In the genomic region with DNA sequence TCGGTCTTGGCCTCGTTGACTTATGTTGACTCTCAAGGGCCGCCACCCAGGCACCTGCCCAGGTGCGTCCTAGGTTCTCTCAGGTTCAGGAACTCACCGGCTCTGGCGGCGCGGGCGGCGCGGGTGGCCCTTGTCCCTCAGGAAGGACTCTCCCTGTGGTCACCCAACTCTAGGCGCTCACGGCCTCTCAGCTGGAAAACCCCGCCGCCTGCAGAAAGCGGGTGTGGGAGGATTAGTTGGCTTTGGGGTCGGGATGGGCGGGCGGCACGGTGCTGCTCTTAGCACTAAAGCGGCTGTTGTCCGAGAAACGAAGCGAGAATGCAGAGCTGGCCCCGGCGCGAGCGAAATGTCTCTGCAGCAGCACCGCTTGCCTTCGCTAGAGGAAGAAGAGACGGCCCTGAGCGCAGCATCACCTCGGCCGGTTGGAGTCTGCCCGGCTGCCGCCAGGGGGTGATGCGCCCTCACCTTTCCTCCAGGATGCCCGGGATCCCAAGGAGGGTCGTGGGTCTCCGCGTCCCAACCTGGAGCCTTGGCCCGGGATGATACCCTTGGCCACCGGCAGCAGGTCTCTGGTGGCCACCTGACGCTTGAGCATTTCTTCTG, we compare ENCODE assay signal across 7 cellular contexts. TPM values are rescaled to one million over a fixed set of nuclear protein-coding genes. Genes with fewer than 3 reads are reported as not detected.
DNase-seq lines count a peak whose midpoint lies in the region; ATAC-seq and TF ChIP-seq lines count a peak whose summit lies in the region.

No MANE protein-coding gene starts in this region.

- peak; percentile 90 for TF ChIP-seq CTCF in astrocyte of the spinal cord (IDR thresholded peaks at IDR 0.05; ENCODE audit: low read depth, low read length)

- ATAC-seq in GM19452 (IDR thresholded peaks at IDR 0.05; ENCODE audit: unreplicated experiment) (peak; percentile 52), HG02938 (IDR thresholded peaks at IDR 0.05; ENCODE audit: unreplicated experiment) (no peak)

- no peak overlapping the region for H3K4me3 ChIP-seq in astrocyte of the spinal cord (ENCODE audit: low read depth, low read length)
- H3K4me3 ChIP-seq in iPS-15b (ENCODE audit: low read depth, low read length): peak overlapping the region; percentile 46
- H3K4me3 ChIP-seq in skeletal muscle satellite cell (ENCODE audit: low read length): no peak overlapping the region

- H3K4me2 ChIP-seq in skeletal muscle satellite cell (ENCODE audit: low read length): peak overlapping the region; percentile 43

- H3K4me1 ChIP-seq in iPS-15b (ENCODE audit: control insufficient read depth, insufficient read depth, low read length) (no peaks in the 10 kb centered on the region), skeletal muscle satellite cell (ENCODE audit: control insufficient read depth, insufficient read depth, low read length) (no peaks in the 10 kb centered on the region)

- no peaks in the 10 kb centered on the region for H3K36me3 ChIP-seq in iPS-15b (ENCODE audit: control insufficient read depth, insufficient read depth, low read length)
- H3K36me3 ChIP-seq in skeletal muscle satellite cell (ENCODE audit: insufficient read depth, low read length): no peaks in the 10 kb centered on the region

- in situ Hi-C loops in astrocyte of the spinal cord (cut with HindIII; ENCODE audit: low sequenced_read_pairs): no loop called here

- DNase-seq in NCI-H526 treated with DMSO at 0.1 percent for 48 hours (lab: John Stamatoyannopoulos, UW) (peak; percentile 67), astrocyte of the spinal cord (ENCODE audit: low read depth, low spot score) (peak; percentile 33)
- DNase-seq in activated CD4-positive, CD25-positive, alpha-beta regulatory T cell treated with anti-CD3 and anti-CD28 coated beads, Interleukin-2, amount 50 U/mL, for 72 hours: no peak

- H3K27me3 ChIP-seq in iPS-15b (ENCODE audit: control insufficient read depth, insufficient read depth, low read length): peaks cover 33% of the 10 kb centered on the region
- peaks cover 53% of the 10 kb centered on the region for H3K27me3 ChIP-seq in skeletal muscle satellite cell (ENCODE audit: control insufficient read depth, insufficient read depth, low read length)

- no peak overlapping the region for H3K9ac ChIP-seq in iPS-15b (ENCODE audit: low read depth, low read length)
- H3K9ac ChIP-seq in skeletal muscle satellite cell (ENCODE audit: low read depth, low read length): no peak overlapping the region

- H3K9me3 ChIP-seq in iPS-15b (ENCODE audit: control insufficient read depth, insufficient read depth, low read length) (no peaks in the 10 kb centered on the region), skeletal muscle satellite cell (replicated peaks; ENCODE audit: low read length) (no peaks in the 10 kb centered on the region)

RNA-seq across cellular contexts. Expression of a gene that starts 8.1 kb away (rescaled TPM):
- 9.1 and 9.8 TPM in 2 replicates for total RNA-seq in skeletal muscle satellite cell (2012; rRNA removed)

RNA-seq across cellular contexts. Expression of a gene that starts 44.9 kb away (rescaled TPM):
- 20.8 TPM in 2 replicates for total RNA-seq in skeletal muscle satellite cell (2012; rRNA removed)
